Comparison of ENCODE assay signal across 12 cellular contexts in the genomic region with DNA sequence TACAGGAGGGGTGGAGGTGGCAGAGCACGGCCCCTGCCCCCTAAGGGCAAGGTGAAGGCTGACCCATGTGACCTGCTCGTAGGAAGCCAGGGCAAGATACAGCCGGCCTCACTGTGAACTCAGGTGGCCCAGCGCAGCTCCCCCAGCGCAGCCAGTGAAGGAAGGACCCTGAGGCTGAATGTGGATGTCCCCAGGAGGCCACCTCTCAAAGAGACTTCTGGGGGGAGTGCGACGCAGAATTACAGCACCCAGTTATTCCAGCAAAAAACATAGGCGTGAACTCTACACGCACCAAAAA. TPM values are rescaled to one million over a fixed set of nuclear protein-coding genes. Genes with fewer than 3 reads are reported as not detected.
"Had no signal": no experiment of that assay in that cellular context is flagged by ENCODE, and none has a peak within 500 bp of the region (broad histone marks: within the 10 kb centered on the region; RNA-seq: fewer than 3 reads in every experiment).

No MANE protein-coding gene starts in this region.

- H3K36me3 ChIP-seq: esophagus squamous epithelium, right lobe of liver had no signal

- H3K4me3 ChIP-seq: psoas muscle, right lobe of liver had no signal

- H3K36me3 Mint-ChIP-seq: mesothelial cell of epicardium had no signal

- H3K27me3 ChIP-seq: esophagus squamous epithelium, heart left ventricle, right lobe of liver had no signal

- H3K4me3 Mint-ChIP-seq: mesothelial cell of epicardium; T-helper 2 cell treated with Interferon-gamma antibody and Interleukin-4, amounts not matched to agents 5 μg/mL and 100 μg/mL, for 36 hours had no signal

- H3K27ac Mint-ChIP-seq: activated T-cell treated with anti-CD3 and anti-CD28 coated beads, Interleukin-2, amount 50 U/mL, for 72 hours; mesothelial cell of epicardium; T-helper 2 cell treated with Interferon-gamma antibody and Interleukin-4, amounts not matched to agents 5 μg/mL and 100 μg/mL, for 36 hours had no signal

- DNase-seq: activated naive CD4-positive, alpha-beta T cell; activated T-cell treated with anti-CD3 and anti-CD28 coated beads, Interleukin-2, amount 50 U/mL, for 72 hours; dermis blood vessel endothelial cell; esophagus squamous epithelium; heart left ventricle; psoas muscle; stimulated activated CD4-positive, alpha-beta T cell treated with anti-CD3 and anti-CD28 coated beads, Interleukin-12 subunit alpha, Interleukin-12 subunit beta, amount 100 ng/mL, for 4 hours; stimulated activated naive CD4-positive, alpha-beta T cell treated with Interleukin-2 at 50 U/mL for 16 hours had no signal

- H3K27ac ChIP-seq: esophagus squamous epithelium, heart left ventricle, psoas muscle, right lobe of liver had no signal

- H3K9me3 ChIP-seq: right lobe of liver had no signal

- ATAC-seq: psoas muscle, right lobe of liver had no signal

RNA-seq across cellular contexts. Expression of gene CFAP99, which starts 52.9 kb away (rescaled TPM):
- total RNA-seq: activated T-cell treated with anti-CD3 and anti-CD28 coated beads, Interleukin-2, amount 50 U/mL, for 72 hours; heart left ventricle; mesothelial cell of epicardium; psoas muscle had no signal
- polyA plus RNA-seq: heart left ventricle, keratinocyte had no signal
